8 cellular contexts compared by ENCODE assay signal in genomic region chr6:83192871-83193746, GRCh38. TPM values are rescaled to one million over a fixed set of nuclear protein-coding genes. Genes with fewer than 3 reads are reported as not detected.
DNase-seq lines count a peak whose midpoint lies in the region; ATAC-seq and TF ChIP-seq lines count a peak whose summit lies in the region.

Gene PGM3 (minus strand): TSS chr6:83193265. CDS start chr6:83191012, 2,253 bp downstream.
Gene RWDD2A (plus strand): TSS chr6:83193357. CDS start chr6:83194452, 1,095 bp downstream.

- no peaks in the 10 kb centered on the region for H3K9me3 ChIP-seq in psoas muscle

- peak; percentile 48 for DNase-seq in NCI-H1436 treated with DMSO at 0.1 percent for 48 hours (lab: John Stamatoyannopoulos, UW)
- DNase-seq in amygdala (lab: John Stamatoyannopoulos, UW) = peak; percentile 25 to 93 (median 80)
- peak; percentile 95 for DNase-seq in left ventricle myocardium superior
- DNase-seq in psoas muscle = peak; percentile 92

- H3K4me3 Mint-ChIP-seq in T-helper 1 cell treated with Interleukin-12 subunit alpha and Interleukin-12 subunit beta and Interleukin-4 antibody, amounts not matched to agents 30 μg/mL and 1 μg/mL, for 36 hours = peak within 1 kb of the TSS; percentile 93

- H3K4me1 Mint-ChIP-seq in T-helper 1 cell treated with Interleukin-12 subunit alpha and Interleukin-12 subunit beta and Interleukin-4 antibody, amounts not matched to agents 30 μg/mL and 1 μg/mL, for 36 hours (ENCODE audit: low read depth) = peaks cover 28% of the 10 kb centered on the region

- ATAC-seq in GM18498 (IDR thresholded peaks at IDR 0.05; ENCODE audit: unreplicated experiment) (peak; percentile 98), HG02840 (IDR thresholded peaks at IDR 0.05; ENCODE audit: low FRiP score, unreplicated experiment) (peak; percentile 94), left ventricle myocardium superior (peak; percentile 100), psoas muscle (peak; percentile 98 to 99 (median 98))

- WGBS in psoas muscle, 3 donors = 0 to 1% (median 0%) methylated on average over 77 to 88 of the region's 88 CpGs
- WGBS in urinary bladder = under 1% methylated on average over 88 of the region's 88 CpGs

- H3K36me3 ChIP-seq in psoas muscle (ENCODE audit: insufficient read depth in 1 of 2, low read depth in 1 of 2) (peaks cover 10 to 38% of the 10 kb centered on the region in 2 donors), urinary bladder (ENCODE audit: insufficient read depth) (no peaks in the 10 kb centered on the region)

- no peak for TF ChIP-seq CTCF in psoas muscle (IDR thresholded peaks at IDR 0.05)

- H3K27ac Mint-ChIP-seq in T-helper 1 cell treated with Interleukin-12 subunit alpha and Interleukin-12 subunit beta and Interleukin-4 antibody, amounts not matched to agents 30 μg/mL and 1 μg/mL, for 36 hours = peak within 1 kb of the TSS; percentile 91

- peaks cover 7% of the 10 kb centered on the region for H3K4me1 ChIP-seq in psoas muscle
- H3K4me1 ChIP-seq in urinary bladder (ENCODE audit: insufficient read depth) = no peaks in the 10 kb centered on the region

- H3K4me3 ChIP-seq in psoas muscle = peak within 1 kb of the TSS; percentile 97
- H3K4me3 ChIP-seq in urinary bladder (ENCODE audit: low read depth, low read length) = peak within 1 kb of the TSS; percentile 74

- no peaks in the 10 kb centered on the region for H3K27me3 Mint-ChIP-seq in T-helper 1 cell treated with Interleukin-12 subunit alpha and Interleukin-12 subunit beta and Interleukin-4 antibody, amounts not matched to agents 30 μg/mL and 1 μg/mL, for 36 hours (ENCODE audit: low read depth)

- H3K27ac ChIP-seq in psoas muscle = peak within 1 kb of the TSS; percentile 88
- peak within 1 kb of the TSS; percentile 68 for H3K27ac ChIP-seq in urinary bladder (ENCODE audit: low read depth)

- H3K9me3 Mint-ChIP-seq in T-helper 1 cell treated with Interleukin-12 subunit alpha and Interleukin-12 subunit beta and Interleukin-4 antibody, amounts not matched to agents 30 μg/mL and 1 μg/mL, for 36 hours = no peaks in the 10 kb centered on the region

- intact Hi-C loops in left ventricle myocardium superior (cut with micrococcal nuclease) (loop anchor here (10.0 kb wide), 1 partner anchor 128 kb away; the partner anchor contains the start of genes DOP1A and UBE3D), psoas muscle (cut with DNase I) (loop anchor here in 1 of 2 donors (5.0 kb wide), 1 partner anchor 126 kb away; the partner anchor contains the start of genes DOP1A and UBE3D)

- H3K36me3 Mint-ChIP-seq in T-helper 1 cell treated with Interleukin-12 subunit alpha and Interleukin-12 subunit beta and Interleukin-4 antibody, amounts not matched to agents 30 μg/mL and 1 μg/mL, for 36 hours (ENCODE audit: low read depth) = peaks cover 6% of the 10 kb centered on the region

- no peaks in the 10 kb centered on the region for H3K27me3 ChIP-seq in psoas muscle (ENCODE audit: insufficient read depth in 3 of 3, low read length in 2 of 3)

RNA-seq across cellular contexts. Expression of gene PGM3, which starts in this region (rescaled TPM):
- 13.2 TPM for total RNA-seq in left ventricle myocardium superior
- total RNA-seq in psoas muscle = 10 to 100 TPM; 12.5 to 15.5 (median 12.7) TPM
- polyA plus RNA-seq in psoas muscle = 10 to 100 TPM in 1 of 3 donors, 1 to 10 TPM in 2; 6.5 to 18.0 (median 9.2) TPM
- total RNA-seq in urinary bladder = 109 TPM
- 9.2 TPM for polyA plus RNA-seq in urinary bladder

RNA-seq across cellular contexts. Expression of gene RWDD2A, which starts in this region (rescaled TPM):
- total RNA-seq in left ventricle myocardium superior (2.8 TPM), psoas muscle (1 to 10 TPM; 1.7 to 2.3 (median 2.1) TPM), urinary bladder (4.9 TPM)
- polyA plus RNA-seq in psoas muscle (1 to 10 TPM; 1.3 to 2.6 (median 2.0) TPM), urinary bladder (3.4 TPM)

Comparison
In these comparisons a context has a peak if more than half of its experiments do, and no peak if none do; other contexts are left out.
1. Peak in every context shown above with its lines: DNase-seq, ATAC-seq, H3K4me3 ChIP-seq and H3K27ac ChIP-seq.